Comparison of ENCODE assay signal across 23 cellular contexts in the genomic region with DNA sequence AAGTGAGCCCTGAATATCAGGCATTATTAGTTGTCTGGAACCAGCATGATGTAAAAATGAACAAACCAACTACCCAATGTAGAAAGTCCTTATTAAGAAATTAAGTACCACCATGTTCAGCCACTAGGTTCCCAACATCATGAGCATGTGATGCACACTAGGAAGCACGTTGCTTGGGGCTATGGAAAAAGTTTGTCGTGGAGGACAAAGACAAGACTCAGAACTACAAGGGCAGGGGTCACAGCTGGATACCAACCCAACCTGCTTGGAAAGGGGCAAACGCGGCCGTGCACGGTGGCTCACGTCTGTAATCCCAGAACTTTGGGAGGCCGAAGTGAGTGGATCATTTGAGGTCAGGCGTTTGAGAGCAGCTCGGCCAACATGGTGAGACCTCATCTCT.
DNase-seq lines count a peak whose midpoint lies in the region; ATAC-seq and TF ChIP-seq lines count a peak whose summit lies in the region.
"Had no signal": no experiment of that assay in that cellular context is flagged by ENCODE, and none has a peak within 500 bp of the region (broad histone marks: within the 10 kb centered on the region; RNA-seq: fewer than 3 reads in every experiment).

No MANE protein-coding gene starts in this region.

- intact Hi-C loops in upper lobe of right lung (cut with DNase I), result no loop called here
- intact Hi-C loops in activated T-helper 1 cell treated with anti-CD3 and anti-CD28 coated beads, Interleukin-12 subunit alpha, Interleukin-12 subunit beta, Interleukin-2, Interleukin-4 antibody, amounts not matched to agents 30 ng/mL and 10 ng/mL and 1 ng/mL, durations not matched to agents 14 hours and 24 hours and 36 hours (cut with micrococcal nuclease), result no loop called here

- no peaks in the 10 kb centered on the region for H3K9me3 ChIP-seq in upper lobe of right lung
- H3K9me3 ChIP-seq: A549; BE2C; BLaER1 treated with 17β-estradiol and CSF1 and Interleukin-3, amounts not matched to agents 10 nM and 100 nM had no signal

- H3K27me3 ChIP-seq in upper lobe of right lung, result peaks cover 12% of the 10 kb centered on the region
- H3K27me3 ChIP-seq: BE2C; BLaER1 treated with 17β-estradiol and CSF1 and Interleukin-3, amounts not matched to agents 10 nM and 100 nM had no signal

- no peak overlapping the region for H3K4me3 ChIP-seq in upper lobe of right lung
- H3K4me3 ChIP-seq: A549; BLaER1 treated with 17β-estradiol and CSF1 and Interleukin-3, amounts not matched to agents 10 nM and 100 nM; GM23248 had no signal

- H3K4me1 ChIP-seq in upper lobe of right lung, result no peaks in the 10 kb centered on the region
- H3K4me1 ChIP-seq: A549, BE2C had no signal

- no peaks in the 10 kb centered on the region for H3K36me3 ChIP-seq in upper lobe of right lung
- H3K36me3 ChIP-seq: BE2C; BLaER1 treated with 17β-estradiol and CSF1 and Interleukin-3, amounts not matched to agents 10 nM and 100 nM had no signal

- H3K9me3 Mint-ChIP-seq in neural crest cell, result no peaks in the 10 kb centered on the region
- H3K9me3 Mint-ChIP-seq in activated T-helper 1 cell treated with anti-CD3 and anti-CD28 coated beads, Interleukin-12 subunit alpha, Interleukin-12 subunit beta, Interleukin-2, Interleukin-4 antibody, amounts not matched to agents 30 ng/mL and 10 ng/mL and 1 ng/mL, durations not matched to agents 14 hours and 24 hours and 36 hours, result no peaks in the 10 kb centered on the region
- H3K9me3 Mint-ChIP-seq: CD4-positive, alpha-beta T cell; CD8-positive, alpha-beta memory T cell had no signal

- TF ChIP-seq CTCF in neural crest cell (conservative IDR thresholded peaks at IDR 0.05) (no peak), upper lobe of right lung (IDR thresholded peaks at IDR 0.05) (no peak)

- ATAC-seq in upper lobe of right lung (no peak), GM21528 (IDR thresholded peaks at IDR 0.05; ENCODE audit: low FRiP score, unreplicated experiment) (no peak), GM21529 (IDR thresholded peaks at IDR 0.05; ENCODE audit: unreplicated experiment) (no peak)
- ATAC-seq: A549 had no signal

- H3K27me3 Mint-ChIP-seq in neural crest cell (ENCODE audit: low read depth), result no peaks in the 10 kb centered on the region
- H3K27me3 Mint-ChIP-seq in activated T-helper 1 cell treated with anti-CD3 and anti-CD28 coated beads, Interleukin-12 subunit alpha, Interleukin-12 subunit beta, Interleukin-2, Interleukin-4 antibody, amounts not matched to agents 30 ng/mL and 10 ng/mL and 1 ng/mL, durations not matched to agents 14 hours and 24 hours and 36 hours (ENCODE audit: insufficient read depth), result peaks cover 17% of the 10 kb centered on the region

- H3K36me3 Mint-ChIP-seq in neural crest cell (ENCODE audit: low read depth), result no peaks in the 10 kb centered on the region
- H3K36me3 Mint-ChIP-seq in activated T-helper 1 cell treated with anti-CD3 and anti-CD28 coated beads, Interleukin-12 subunit alpha, Interleukin-12 subunit beta, Interleukin-2, Interleukin-4 antibody, amounts not matched to agents 30 ng/mL and 10 ng/mL and 1 ng/mL, durations not matched to agents 14 hours and 24 hours and 36 hours (ENCODE audit: low read depth), result no peaks in the 10 kb centered on the region
- H3K36me3 Mint-ChIP-seq: CD14-positive monocyte; CD8-positive, alpha-beta memory T cell had no signal

- H3K4me3 Mint-ChIP-seq in neural crest cell, result no peak overlapping the region
- no peak overlapping the region for H3K4me3 Mint-ChIP-seq in activated T-helper 1 cell treated with anti-CD3 and anti-CD28 coated beads, Interleukin-12 subunit alpha, Interleukin-12 subunit beta, Interleukin-2, Interleukin-4 antibody, amounts not matched to agents 30 ng/mL and 10 ng/mL and 1 ng/mL, durations not matched to agents 14 hours and 24 hours and 36 hours
- H3K4me3 Mint-ChIP-seq: CD14-positive monocyte; CD4-positive, alpha-beta T cell had no signal

- H3K4me1 Mint-ChIP-seq in neural crest cell, result peaks cover 22% of the 10 kb centered on the region
- peaks cover 9% of the 10 kb centered on the region for H3K4me1 Mint-ChIP-seq in activated T-helper 1 cell treated with anti-CD3 and anti-CD28 coated beads, Interleukin-12 subunit alpha, Interleukin-12 subunit beta, Interleukin-2, Interleukin-4 antibody, amounts not matched to agents 30 ng/mL and 10 ng/mL and 1 ng/mL, durations not matched to agents 14 hours and 24 hours and 36 hours (ENCODE audit: low read depth)

- H3K27ac Mint-ChIP-seq in neural crest cell (ENCODE audit: unreplicated experiment), result peak overlapping the region; percentile 54
- H3K27ac Mint-ChIP-seq in activated T-helper 1 cell treated with anti-CD3 and anti-CD28 coated beads, Interleukin-12 subunit alpha, Interleukin-12 subunit beta, Interleukin-2, Interleukin-4 antibody, amounts not matched to agents 30 ng/mL and 10 ng/mL and 1 ng/mL, durations not matched to agents 14 hours and 24 hours and 36 hours, result no peak overlapping the region
- H3K27ac Mint-ChIP-seq: CD14-positive monocyte; CD4-positive, alpha-beta T cell had no signal

- H3K27ac ChIP-seq in upper lobe of right lung, result no peak overlapping the region
- H3K27ac ChIP-seq: A549; BLaER1 treated with 17β-estradiol and CSF1 and Interleukin-3, amounts not matched to agents 10 nM and 100 nM; GM23248 had no signal

- in situ Hi-C loops in SK-MEL-5 (cut with HindIII; ENCODE audit: low pct_unique_long_range_greater_than_20kb, low sequenced_read_pairs), result no loop called here

- DNase-seq in SK-MEL-5 (ENCODE audit: low read depth, low spot score), result peak; percentile 11
- DNase-seq in foreskin melanocyte, result peak; percentile 59
- no peak for DNase-seq in neural crest cell (ENCODE audit: low read depth, low spot score)
- peak; percentile 40 for DNase-seq in upper lobe of right lung
- DNase-seq in activated T-helper 1 cell treated with anti-CD3 and anti-CD28 coated beads, Interleukin-12 subunit alpha, Interleukin-12 subunit beta, Interleukin-2, Interleukin-4 antibody, amounts not matched to agents 30 ng/mL and 10 ng/mL and 1 ng/mL, durations not matched to agents 14 hours and 24 hours and 36 hours (ENCODE audit: low spot score), result no peak
- DNase-seq in KG1 (lab: John Stamatoyannopoulos, UW), result no peak
- DNase-seq: 8988T; ACHN; AML-193; BE2C; CD4-positive, alpha-beta T cell; CD8-positive, alpha-beta memory T cell; DMS53; DMS79 treated with DMSO at 0.1 percent for 48 hours; GF-D8; GM23248; H7; HCEC 1CT had no signal

Comparison
In these comparisons a context has a peak if more than half of its experiments do, and no peak if none do; other contexts are left out.
1. DNase-seq: peak in SK-MEL-5 (single experiment), foreskin melanocyte (single experiment) and upper lobe of right lung (single experiment); none in neural crest cell (single experiment), activated T-helper 1 cell treated with anti-CD3 and anti-CD28 coated beads, Interleukin-12 subunit alpha, Interleukin-12 subunit beta, Interleukin-2, Interleukin-4 antibody, amounts not matched to agents 30 ng/mL and 10 ng/mL and 1 ng/mL, durations not matched to agents 14 hours and 24 hours and 36 hours (single experiment) and KG1 (single experiment).